2 cellular contexts compared by ENCODE assay signal in the genomic region with DNA sequence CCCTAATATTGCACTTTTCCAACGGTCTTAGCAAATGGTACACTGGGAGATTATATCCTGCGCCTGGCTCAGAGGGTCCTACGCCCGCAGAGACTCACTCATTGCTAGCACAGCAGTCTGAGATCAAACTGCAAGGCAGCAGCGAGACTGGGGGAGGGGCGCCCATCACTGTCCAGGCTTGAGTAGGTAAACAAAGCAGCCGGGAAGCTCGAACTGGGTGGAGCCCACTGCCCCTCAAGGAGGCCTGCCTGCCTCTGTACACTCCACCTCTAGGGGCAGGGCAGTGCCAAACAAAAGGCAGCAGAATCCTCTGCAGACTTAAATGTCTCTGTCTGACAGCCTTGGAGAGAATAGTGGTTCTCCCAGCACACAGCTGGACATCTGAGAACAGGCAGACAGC. TPM values are rescaled to one million over a fixed set of nuclear protein-coding genes. Genes with fewer than 3 reads are reported as not detected.
"Had no signal": no experiment of that assay in that cellular context is flagged by ENCODE, and none has a peak within 500 bp of the region (broad histone marks: within the 10 kb centered on the region; RNA-seq: fewer than 3 reads in every experiment).

No MANE protein-coding gene starts in this region.

RNA-seq across cellular contexts. Expression of a gene that starts 41.1 kb away (rescaled TPM):
- total RNA-seq: activated T-helper 2 cell treated with anti-CD3 and anti-CD28 coated beads, Interferon-gamma antibody, Interleukin-2, Interleukin-4, amounts not matched to agents 10 μg/mL and 5 μg/mL and 100 μg/mL, durations not matched to agents 14 hours and 24 hours and 36 hours had no signal
- polyA plus RNA-seq: naive thymus-derived CD4-positive, alpha-beta T cell had no signal
